In genomic region chr9:126838895-126839294, GRCh38 we compare ENCODE assay signal across 15 cellular contexts. TPM values are rescaled to one million over a fixed set of nuclear protein-coding genes. Genes with fewer than 3 reads are reported as not detected.
DNase-seq lines count a peak whose midpoint lies in the region; ATAC-seq and TF ChIP-seq lines count a peak whose summit lies in the region.
"Had no signal": no experiment of that assay in that cellular context is flagged by ENCODE, and none has a peak within 500 bp of the region (broad histone marks: within the 10 kb centered on the region; RNA-seq: fewer than 3 reads in every experiment).

No MANE protein-coding gene starts in this region.

- TF ChIP-seq CTCF in GM13976 (IDR thresholded peaks at IDR 0.05; ENCODE audit: borderline replicate concordance, control extremely low read depth, extremely low read depth, insufficient read depth, missing control alignments), result no peak
- TF ChIP-seq CTCF in endodermal cell (conservative IDR thresholded peaks at IDR 0.05), result no peak
- no peak for TF ChIP-seq CTCF in uterus (IDR thresholded peaks at IDR 0.05)

- no peak for TF ChIP-seq POLR2A in uterus (IDR thresholded peaks at IDR 0.05)

- H3K9me3 ChIP-seq in endodermal cell (ENCODE audit: control insufficient read depth, low read length) (no peaks in the 10 kb centered on the region), uterus (no peaks in the 10 kb centered on the region)
- H3K9me3 ChIP-seq: SJCRH30 had no signal

- H3K4ac ChIP-seq in mesendoderm (ENCODE audit: low read depth, low read length), result no peak overlapping the region

- H2BK5ac ChIP-seq in mesendoderm (ENCODE audit: low read length), result no peak overlapping the region

- no peak overlapping the region for H3K4me2 ChIP-seq in mesendoderm (ENCODE audit: low read length)

- DNase-seq in Ammon's horn (ENCODE audit: low spot score) (peak; percentile 74), GM13976 (ENCODE audit: low spot score) (peak; percentile 76), endodermal cell (peak; percentile 22), mesendoderm (no peak), COLO668 (lab: John Stamatoyannopoulos, UW; ENCODE audit: unreplicated experiment) (no peak), uterus (no peak)
- DNase-seq: cerebellar nuclear complex, KG1, NCI-H1417 treated with DMSO at 0.1 percent for 48 hours, NCI-H226, occipital lobe, SJCRH30 had no signal

- H3K18ac ChIP-seq in mesendoderm (ENCODE audit: low read length), result no peak overlapping the region

- no peaks in the 10 kb centered on the region for H3K79me2 ChIP-seq in mesendoderm (ENCODE audit: control insufficient read depth, insufficient read depth, low read length)

- H3K4me3 ChIP-seq in endodermal cell (ENCODE audit: low read length), result no peak overlapping the region
- H3K4me3 ChIP-seq in mesendoderm (ENCODE audit: low read length), result no peak overlapping the region
- H3K4me3 ChIP-seq in uterus, result no peak overlapping the region
- H3K4me3 ChIP-seq: SJCRH30 had no signal

- H3K4me3 Mint-ChIP-seq in endodermal cell, result no peak overlapping the region

- H3K9ac ChIP-seq in endodermal cell (ENCODE audit: extremely low read depth, low read length, poor library complexity, severe bottlenecking) (no peak overlapping the region), mesendoderm (ENCODE audit: low read length) (no peak overlapping the region)

- no peak overlapping the region for H3K27ac Mint-ChIP-seq in endodermal cell

- no peak overlapping the region for H4K5ac ChIP-seq in mesendoderm (ENCODE audit: low read length)

- H3K4me1 Mint-ChIP-seq in endodermal cell, result no peaks in the 10 kb centered on the region

- in situ Hi-C loops in GM13976 (cut with MboI; ENCODE audit: low sequenced_read_pairs, unreplicated experiment), result no loop called here

- H3K27me3 ChIP-seq in endodermal cell (ENCODE audit: control insufficient read depth, insufficient read depth, low read length, poor library complexity, severe bottlenecking) (no peaks in the 10 kb centered on the region), mesendoderm (ENCODE audit: insufficient read depth, low read length, poor library complexity) (no peaks in the 10 kb centered on the region), uterus (no peaks in the 10 kb centered on the region)
- H3K27me3 ChIP-seq: SJCRH30 had no signal

- H3K4me1 ChIP-seq in endodermal cell (ENCODE audit: control insufficient read depth, insufficient read depth, low read length) (no peaks in the 10 kb centered on the region), mesendoderm (ENCODE audit: control insufficient read depth, low read depth, low read length) (no peaks in the 10 kb centered on the region), uterus (no peaks in the 10 kb centered on the region)

- H3K27ac ChIP-seq in endodermal cell (ENCODE audit: low read depth, low read length) (no peak overlapping the region), mesendoderm (ENCODE audit: low read depth, low read length) (no peak overlapping the region), uterus (no peak overlapping the region)
- H3K27ac ChIP-seq: epithelial cell of prostate, SJCRH30 had no signal

- WGBS in endodermal cell (ENCODE audit: insufficient coverage in 1 of 2, insufficient read length in 1 of 2), 2 experiments, result 94 to 98% methylated on average over 11 to 12 of the region's 12 CpGs
- no CpG with 5 or more reads among the region's 12 CpGs for WGBS in mesendoderm (ENCODE audit: extremely low coverage, insufficient coverage, low lambda C conversion rate)

- H3K56ac ChIP-seq in mesendoderm (ENCODE audit: low read length), result no peak overlapping the region

- H3K79me1 ChIP-seq in mesendoderm (ENCODE audit: low read length), result peaks cover 4% of the 10 kb centered on the region

- peaks cover 19% of the 10 kb centered on the region for H3K36me3 Mint-ChIP-seq in endodermal cell (ENCODE audit: low read depth)

- H2BK120ac ChIP-seq in mesendoderm (ENCODE audit: low read depth, low read length), result no peak overlapping the region

- no peaks in the 10 kb centered on the region for H3K27me3 Mint-ChIP-seq in endodermal cell (ENCODE audit: insufficient read depth)

- H3K36me3 ChIP-seq in endodermal cell (ENCODE audit: control insufficient read depth, insufficient read depth, low read length) (peaks cover 25% of the 10 kb centered on the region), mesendoderm (ENCODE audit: control insufficient read depth, insufficient read depth, low read length) (peaks cover 1% of the 10 kb centered on the region), uterus (no peaks in the 10 kb centered on the region)

- H2AK5ac ChIP-seq in mesendoderm (ENCODE audit: low read length), result no peak overlapping the region

- peak; percentile 42 for ATAC-seq in HG02678 (IDR thresholded peaks at IDR 0.05; ENCODE audit: unreplicated experiment)
- ATAC-seq in HG03571 (IDR thresholded peaks at IDR 0.05; ENCODE audit: unreplicated experiment), result no peak

- no peak overlapping the region for H4K8ac ChIP-seq in mesendoderm (ENCODE audit: low read depth, low read length)

- no peak overlapping the region for H3K23ac ChIP-seq in mesendoderm (ENCODE audit: low read length)

- no peaks in the 10 kb centered on the region for H3K9me3 Mint-ChIP-seq in endodermal cell

- intact Hi-C loops in uterus (cut with DNase I; ENCODE audit: low total_unique reads), result no loop called here

- no peak overlapping the region for H2BK15ac ChIP-seq in mesendoderm (replicated peaks; ENCODE audit: low read depth)

RNA-seq across cellular contexts. Expression of gene ZBTB34, which starts 21.5 kb away (rescaled TPM):
- total RNA-seq in endodermal cell (10 to 100 TPM; 19.7 to 24.9 TPM), uterus (10 to 100 TPM in 3 of 4 donors, 1 to 10 TPM in 1; 1.8 to 30.3 (median 13.5) TPM)
- polyA plus RNA-seq in endodermal cell (2013, experiment 1 of 2), result 9.9 TPM
- polyA plus RNA-seq in endodermal cell (2013, experiment 2 of 2), result 9.6 TPM
- polyA plus RNA-seq in mesendoderm (2013, experiment 1 of 2), result 5.4 TPM
- polyA plus RNA-seq in mesendoderm (2013, experiment 2 of 2), result 5.2 TPM

RNA-seq across cellular contexts. Expression of gene ZBTB43, which starts 34.1 kb away (rescaled TPM):
- total RNA-seq in endodermal cell (10 to 100 TPM; 17.4 to 24.2 TPM), uterus (10 to 100 TPM in 2 of 4 donors, 1 to 10 TPM in 2; 3.5 to 22.2 (median 11.0) TPM)
- 7.9 TPM for polyA plus RNA-seq in endodermal cell (2013, experiment 1 of 2)
- 12.3 TPM for polyA plus RNA-seq in endodermal cell (2013, experiment 2 of 2)
- polyA plus RNA-seq in mesendoderm (2013, experiment 1 of 2), result 5.1 TPM
- 5.6 TPM for polyA plus RNA-seq in mesendoderm (2013, experiment 2 of 2)

Comparison
In these comparisons a context has a peak if more than half of its experiments do, and no peak if none do; other contexts are left out.
1. DNase-seq: peak in Ammon's horn (single experiment), GM13976 (single experiment) and endodermal cell (single experiment); none in mesendoderm (single experiment), COLO668 (single experiment) and uterus (0 of 2).